ENCODE assay signal across 8 cellular contexts in genomic region chr12:89348894-89349669, GRCh38. TPM values are rescaled to one million over a fixed set of nuclear protein-coding genes. Genes with fewer than 3 reads are reported as not detected.
A peak's percentile ranks its signal among the peaks of the same experiment; 100 is the strongest.
DNase-seq lines count a peak whose midpoint lies in the region; ATAC-seq and TF ChIP-seq lines count a peak whose summit lies in the region.

No MANE protein-coding gene starts in this region.

- H2AFZ ChIP-seq in GM23338 (no peak overlapping the region), fibroblast of lung (ENCODE audit: low read length) (no peak overlapping the region)

- H3K27ac Mint-ChIP-seq in GM23338 = peak overlapping the region; percentile 84

- peaks cover 14% of the 10 kb centered on the region for H3K9me3 Mint-ChIP-seq in GM23338

- H3K36me3 Mint-ChIP-seq in GM23338 (ENCODE audit: low read depth) = peaks cover 57% of the 10 kb centered on the region

- peaks cover 51% of the 10 kb centered on the region for H3K4me1 Mint-ChIP-seq in GM23338

- H3K36me3 ChIP-seq in GM23338 (ENCODE audit: insufficient read depth) = peaks cover 20% of the 10 kb centered on the region
- peaks cover 4% of the 10 kb centered on the region for H3K36me3 ChIP-seq in fibroblast of lung (ENCODE audit: control insufficient read depth, insufficient read depth, low read length)
- peaks cover 0 to 14% of the 10 kb centered on the region in 2 donors for H3K36me3 ChIP-seq in psoas muscle (ENCODE audit: insufficient read depth in 1 of 2, low read depth in 1 of 2)

- H3K9me3 ChIP-seq in fibroblast of lung (ENCODE audit: control insufficient read depth, insufficient read depth, low read depth, low read length) (no peaks in the 10 kb centered on the region), psoas muscle (no peaks in the 10 kb centered on the region)

- H4K20me1 ChIP-seq in GM23338 (replicated peaks; ENCODE audit: insufficient read depth) = peaks cover 18% of the 10 kb centered on the region; the same call in 1 of the 2 replicates
- no peaks in the 10 kb centered on the region for H4K20me1 ChIP-seq in fibroblast of lung (ENCODE audit: control insufficient read depth, extremely low read depth, insufficient read depth, low read length)

- H3K4me1 ChIP-seq in GM23338 (ENCODE audit: insufficient read depth) (peaks cover 54% of the 10 kb centered on the region), fibroblast of lung (ENCODE audit: control insufficient read depth, extremely low read depth, insufficient read depth, low read length) (peaks cover 18% of the 10 kb centered on the region), psoas muscle (peaks cover 15% of the 10 kb centered on the region)

- H3K27ac ChIP-seq in GM23338 (ENCODE audit: low read depth) = no peak overlapping the region
- peak overlapping the region; percentile 96 for H3K27ac ChIP-seq in fibroblast of lung (ENCODE audit: insufficient read depth, low read length)
- peak overlapping the region; percentile 85 for H3K27ac ChIP-seq in psoas muscle

- no peak for TF ChIP-seq CTCF in GM23338 (conservative IDR thresholded peaks at IDR 0.05; ENCODE audit: low read depth in 2 of 2)
- TF ChIP-seq CTCF in fibroblast of lung (conservative IDR thresholded peaks at IDR 0.05 in 1 of 2, IDR thresholded peaks at IDR 0.05 in 1 of 2; ENCODE audit: low read depth in 1 of 2, low read length in 2 of 2) = no peak
- no peak for TF ChIP-seq CTCF in psoas muscle (IDR thresholded peaks at IDR 0.05)

- peak overlapping the region; percentile 42 for H3K9ac ChIP-seq in fibroblast of lung (ENCODE audit: insufficient read depth, low read length)

- H3K4me3 ChIP-seq in GM23338 = peak overlapping the region; percentile 59
- H3K4me3 ChIP-seq in fibroblast of lung (replicated peaks in 1 of 4; ENCODE audit: control extremely low read depth in 1 of 4, insufficient read depth in 1 of 4, low read depth in 3 of 4, low read length in 4 of 4) = peak overlapping the region; percentile 61 to 92 (median 74)
- peak overlapping the region; percentile 77 for H3K4me3 ChIP-seq in psoas muscle

- WGBS in psoas muscle, 3 donors = 41 to 47% (median 44%) methylated on average over 10 of the region's 10 CpGs

- H3K27me3 Mint-ChIP-seq in GM23338 (ENCODE audit: insufficient read depth, low read depth, poor library complexity) = peaks cover 54% of the 10 kb centered on the region

- H3K9me2 ChIP-seq in GM23338 (ENCODE audit: insufficient read depth) = no peaks in the 10 kb centered on the region

- intact Hi-C loops in psoas muscle (cut with DNase I) = loop anchor here in 1 of 2 donors (10.0 kb wide), 1 partner anchor 184 kb away; no protein-coding TSS in a partner anchor

- ATAC-seq in GM23338 (no peak), SK-N-SH treated with all-trans-retinoic acid at 6 μM for 48 hours (no peak), psoas muscle (no peak), HG03139 (IDR thresholded peaks at IDR 0.05; ENCODE audit: unreplicated experiment) (no peak), HG03571 (IDR thresholded peaks at IDR 0.05; ENCODE audit: unreplicated experiment) (no peak)
- no peak for ATAC-seq in activated CD4-positive, CD25-positive, alpha-beta regulatory T cell treated with anti-CD3 and anti-CD28 coated beads, Interleukin-2, amount 50 U/mL, for 24 hours

- H3K4me2 ChIP-seq in GM23338 (peak overlapping the region; percentile 76), fibroblast of lung (ENCODE audit: extremely low read depth, insufficient read depth, low read length) (peak overlapping the region; percentile 96)

- H3K79me2 ChIP-seq in GM23338 (replicated peaks; ENCODE audit: insufficient read depth) = peaks cover 44% of the 10 kb centered on the region
- peaks cover 45% of the 10 kb centered on the region for H3K79me2 ChIP-seq in fibroblast of lung (ENCODE audit: control insufficient read depth, insufficient read depth, low read length)

- H3K4me3 Mint-ChIP-seq in GM23338 = peak overlapping the region; percentile 96

- peaks cover 28% of the 10 kb centered on the region; the same call in 1 of the 2 replicates for H3F3A ChIP-seq in GM23338 (replicated peaks; ENCODE audit: low read depth)

- peaks cover 22% of the 10 kb centered on the region for H3K27me3 ChIP-seq in GM23338 (ENCODE audit: insufficient read depth)
- H3K27me3 ChIP-seq in fibroblast of lung (ENCODE audit: control insufficient read depth, insufficient read depth, low read length) = no peaks in the 10 kb centered on the region
- peaks cover 0 to 71% (median 27%) of the 10 kb centered on the region in 3 donors for H3K27me3 ChIP-seq in psoas muscle (ENCODE audit: insufficient read depth in 3 of 3, low read length in 2 of 3)

- DNase-seq in GM23338 (ENCODE audit: low spot score) = no peak
- DNase-seq in fibroblast of lung (ENCODE audit: low read depth in 2 of 2) = no peak
- DNase-seq in psoas muscle = no peak
- DNase-seq in NCI-H1694 (lab: John Stamatoyannopoulos, UW) = no peak

TF ChIP-seq in SK-N-SH treated with all-trans-retinoic acid at 6 μM for 48 hours, 23 proteins besides CTCF, POLR2A, EP300 and RAD21:
- TF ChIP-seq TCF4 (CRISPR knock-in tag; IDR thresholded peaks at IDR 0.05; ENCODE audit: borderline replicate concordance) = 0 out of 2 replicates have a peak, but pooled peaks have one; percentile 5
- TF ChIP-seq CREB5 (CRISPR knock-in tag; IDR thresholded peaks at IDR 0.05; ENCODE audit: low read depth) = no peak
TF ChIP-seq in SK-N-SH treated with all-trans-retinoic acid at 6 μM for 48 hours: peak in this region for 1.

RNA-seq across cellular contexts. Expression of gene DUSP6, which starts 3.2 kb away (rescaled TPM):
- total RNA-seq in GM23338 (2014; rRNA removed; shearing (Covaris generic)) = 153 and 191 TPM in 2 replicates
- polyA plus RNA-seq in GM23338 (2016; fragmentation: Nextera tagmentation; extraction: Ambion mirVana) (100 and 117 TPM in 2 replicates), fibroblast of lung (7.0 and 75.3 TPM in 2 replicates), psoas muscle (10 to 100 TPM in 1 of 3 donors, 1 to 10 TPM in 2; 5.0 to 15.5 (median 7.1) TPM)
- total RNA-seq in fibroblast of lung (49.8 and 50.0 TPM in 2 replicates), psoas muscle (10 to 100 TPM; 10.5 to 27.0 (median 13.3) TPM)
- 6.2 and 47.7 TPM in 2 replicates for polyA plus RNA-seq in fibroblast of lung (2012)
- polyA minus RNA-seq in fibroblast of lung (ENCODE audit: low replicate concordance) = 48.2 and 236 TPM in 2 replicates
